8 cellular contexts compared by ENCODE assay signal in the genomic region with DNA sequence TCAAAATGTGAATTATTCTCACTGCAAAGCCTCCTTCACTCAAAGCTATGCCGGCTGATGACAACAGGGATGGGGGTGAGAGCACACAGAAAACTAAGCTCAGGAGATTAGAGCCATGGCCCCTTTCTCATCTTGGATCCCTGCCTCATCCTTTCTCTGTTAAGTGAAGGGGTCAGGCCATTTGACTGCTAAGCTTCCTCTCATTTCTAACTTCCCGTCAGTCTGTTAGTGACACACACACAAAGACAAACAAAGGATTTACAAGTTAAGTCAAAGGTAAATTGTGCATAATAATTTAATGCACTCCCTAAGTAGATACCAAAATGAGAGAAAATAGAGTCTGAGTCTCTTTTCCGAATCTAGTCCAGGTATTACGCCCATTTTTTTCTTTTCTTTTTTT. TPM values are rescaled to one million over a fixed set of nuclear protein-coding genes. Genes with fewer than 3 reads are reported as not detected.
A peak's percentile ranks its signal among the peaks of the same experiment; 100 is the strongest.
DNase-seq lines count a peak whose midpoint lies in the region; ATAC-seq, FAIRE-seq and TF ChIP-seq lines count a peak whose summit lies in the region.

No MANE protein-coding gene starts in this region.

- peaks cover 22% of the 10 kb centered on the region for H3K4me1 ChIP-seq in PC-3 (ENCODE audit: insufficient read depth, low read length)
- peaks cover 3% of the 10 kb centered on the region for H3K4me1 ChIP-seq in endocrine pancreas (ENCODE audit: control insufficient read depth, insufficient read depth, low read length)

- H3K9me3 ChIP-seq in PC-3 (ENCODE audit: low read length) (no peaks in the 10 kb centered on the region), endocrine pancreas (ENCODE audit: control insufficient read depth, low read length) (no peaks in the 10 kb centered on the region)

- H3K36me3 ChIP-seq in PC-3 (ENCODE audit: low read depth, low read length): peaks cover 26% of the 10 kb centered on the region
- no peaks in the 10 kb centered on the region for H3K36me3 ChIP-seq in endocrine pancreas (ENCODE audit: control insufficient read depth, insufficient read depth, low read length)

- ATAC-seq in PC-3: peak; percentile 19

- H3K4me1 Mint-ChIP-seq in Calu3 (ENCODE audit: low read depth, unreplicated experiment) (peaks cover 10% of the 10 kb centered on the region), osteocyte (ENCODE audit: unreplicated experiment) (peaks cover 22% of the 10 kb centered on the region)

- TSS peak; percentile 46 for BruUV-seq in Calu3 (replicated peaks; lab: Mats Ljungman, UMichigan)
- BruUV-seq in PC-3 (replicated peaks; lab: Mats Ljungman, UMichigan): TSS peak; percentile 53

- no peaks in the 10 kb centered on the region for H3F3A ChIP-seq in PC-3 (ENCODE audit: low read length, unreplicated experiment)

- peaks cover 44% of the 10 kb centered on the region for H3K36me3 Mint-ChIP-seq in Calu3 (ENCODE audit: insufficient read depth, unreplicated experiment)
- H3K36me3 Mint-ChIP-seq in osteocyte (ENCODE audit: unreplicated experiment): peaks cover 16% of the 10 kb centered on the region

- H3K27me3 ChIP-seq in PC-3 (ENCODE audit: low read length) (no peaks in the 10 kb centered on the region), endocrine pancreas (ENCODE audit: control insufficient read depth, insufficient read depth, low read length) (no peaks in the 10 kb centered on the region)

- no peak for FAIRE-seq in RCC 7860 (lab: Jason Lieb, UNC)

- peak overlapping the region; percentile 94 for H3K4me2 ChIP-seq in PC-3 (ENCODE audit: low read length)

- no peaks in the 10 kb centered on the region for H3K27me3 Mint-ChIP-seq in Calu3 (ENCODE audit: unreplicated experiment)
- H3K27me3 Mint-ChIP-seq in osteocyte (ENCODE audit: unreplicated experiment): no peaks in the 10 kb centered on the region

- POLR2A ChIA-PET in PC-3 (lab: Charles Lee; ENCODE audit: unreplicated experiment): interaction anchor here (1.0 kb wide), 1 partner anchor 9 kb away, joined by 3 read pairs; the partner anchor contains the start of gene NKTR

- 0 out of 2 replicates have a peak, but pooled peaks cover 5% of the 10 kb centered on the region for H4K20me1 ChIP-seq in PC-3 (ENCODE audit: low read length)

- peak overlapping the region; percentile 43 for H3K27ac ChIP-seq in PC-3 (ENCODE audit: low read length)

- H3K9me3 Mint-ChIP-seq in Calu3 (ENCODE audit: low read depth, unreplicated experiment) (no peaks in the 10 kb centered on the region), osteocyte (ENCODE audit: unreplicated experiment) (no peaks in the 10 kb centered on the region)

- peaks cover 34% of the 10 kb centered on the region for H3K79me2 ChIP-seq in PC-3 (ENCODE audit: low read length)

- no peak for DNase-seq in Calu3
- DNase-seq in PC-3: peak; percentile 52
- DNase-seq in osteocyte (ENCODE audit: extremely low spot score, unreplicated experiment): no peak
- DNase-seq in activated gamma-delta T cell treated with Interleukin-2 at 50 U/mL for 16 hours: no peak
- no peak for DNase-seq in head of caudate nucleus
- no peak for DNase-seq in NCI-H510A treated with DMSO at 0.1 percent for 48 hours (lab: John Stamatoyannopoulos, UW)
- DNase-seq in RCC 7860 (ENCODE audit: low spot score): no peak

- TF ChIP-seq CTCF in Calu3 (IDR thresholded peaks at IDR 0.05; ENCODE audit: unreplicated experiment): no peak
- no peak for TF ChIP-seq CTCF in PC-3 (conservative IDR thresholded peaks at IDR 0.05; ENCODE audit: low read depth, low read length)
- no peak for TF ChIP-seq CTCF in osteocyte (IDR thresholded peaks at IDR 0.05)

- CTCF ChIA-PET in Calu3 (lab: Charles Lee): interaction anchor here (1.8 kb wide), 1 partner anchor 8 kb away, joined by 6 read pairs; no protein-coding TSS in a partner anchor
- CTCF ChIA-PET in PC-3 (lab: Charles Lee): no interaction called here

- intact Hi-C loops in Calu3 (cut with micrococcal nuclease; ENCODE audit: unreplicated experiment): no loop called here
- intact Hi-C loops in PC-3 (cut with micrococcal nuclease): loop anchor here (5.0 kb wide), 1 partner anchor 235 kb away; no protein-coding TSS in a partner anchor
- intact Hi-C loops in head of caudate nucleus (cut with DNase I): no loop called here

- H3K9ac ChIP-seq in PC-3 (ENCODE audit: low read length) (peak overlapping the region; percentile 85), endocrine pancreas (ENCODE audit: control insufficient read depth, insufficient read depth, low read length) (peak overlapping the region; percentile 44)

- peak overlapping the region; percentile 80 for H3K27ac Mint-ChIP-seq in Calu3 (ENCODE audit: unreplicated experiment)
- peak overlapping the region; percentile 91 for H3K27ac Mint-ChIP-seq in osteocyte (ENCODE audit: unreplicated experiment)

- peak overlapping the region; percentile 72 for H3K4me3 ChIP-seq in PC-3 (ENCODE audit: low read length)
- no peak overlapping the region for H3K4me3 ChIP-seq in endocrine pancreas (ENCODE audit: control insufficient read depth, insufficient read depth, low read length)

- H3K4me3 Mint-ChIP-seq in Calu3 (ENCODE audit: low read depth, unreplicated experiment) (peak overlapping the region; percentile 73), osteocyte (ENCODE audit: unreplicated experiment) (peak overlapping the region; percentile 92)

- 0 out of 2 replicates have a peak overlapping the region, but pooled peaks have one; percentile 65 for H2AFZ ChIP-seq in PC-3 (ENCODE audit: low read length)

- no peaks in the 10 kb centered on the region for H3K9me2 ChIP-seq in PC-3 (replicated peaks; ENCODE audit: low read length)

RNA-seq across cellular contexts. Expression of gene SS18L2, which starts 1.2 kb away (rescaled TPM):
- total RNA-seq in Calu3 (2022) (23.7 and 25.3 TPM in 2 replicates), PC-3 (2014; rRNA removed) (31.1 and 36.8 TPM in 2 replicates), osteocyte (16.5 and 17.2 TPM in 2 replicates)

RNA-seq across cellular contexts. Expression of gene NKTR, which starts 8.7 kb away (rescaled TPM):
- total RNA-seq in Calu3 (2022) (61.3 and 70.0 TPM in 2 replicates), PC-3 (2014; rRNA removed) (35.3 and 37.6 TPM in 2 replicates), osteocyte (65.4 and 73.7 TPM in 2 replicates)

RNA-seq across cellular contexts. Expression of gene SEC22C, which starts 10.0 kb away (rescaled TPM):
- 32.1 and 42.3 TPM in 2 replicates for total RNA-seq in Calu3 (2022)
- total RNA-seq in PC-3 (2014; rRNA removed): 43.2 and 63.3 TPM in 2 replicates
- 56.2 and 58.4 TPM in 2 replicates for total RNA-seq in osteocyte
